Comparison of ENCODE assay signal across 28 cellular contexts in the genomic region with DNA sequence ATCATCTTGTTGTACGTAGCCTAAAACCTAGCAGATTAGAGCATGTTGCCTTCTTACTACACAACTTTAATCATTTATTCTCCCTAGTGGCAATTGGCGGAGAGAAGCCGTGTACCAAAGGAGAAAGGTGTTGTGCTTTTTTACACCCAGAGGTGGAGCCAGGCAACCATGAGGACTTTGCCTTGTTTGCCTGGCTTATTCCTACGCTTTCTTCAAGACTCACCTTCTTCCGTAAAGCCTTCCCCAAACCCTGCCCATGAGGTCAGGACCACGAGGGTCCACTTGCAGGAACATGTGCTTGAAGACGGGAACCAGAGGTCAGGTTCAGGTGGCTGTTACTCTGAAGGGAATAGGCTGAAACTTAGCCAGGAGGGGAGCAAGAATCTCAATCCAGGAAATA.
DNase-seq lines count a peak whose midpoint lies in the region; ATAC-seq, FAIRE-seq and TF ChIP-seq lines count a peak whose summit lies in the region.
"Had no signal": no experiment of that assay in that cellular context is flagged by ENCODE, and none has a peak within 500 bp of the region (broad histone marks: within the 10 kb centered on the region; RNA-seq: fewer than 3 reads in every experiment).

No MANE protein-coding gene starts in this region.

- no peaks in the 10 kb centered on the region for H3K79me2 ChIP-seq in H1 (ENCODE audit: control insufficient read depth in 1 of 2, insufficient read depth in 2 of 2, low read length in 2 of 2)

- H4K5ac ChIP-seq in H1 (ENCODE audit: insufficient read length, low read depth, low read length), result no peak overlapping the region

- intact Hi-C loops in Right ventricle myocardium inferior (cut with DNase I), result no loop called here
- intact Hi-C loops in natural killer cell (cut with micrococcal nuclease), result no loop called here
- intact Hi-C loops in spleen (cut with DNase I; ENCODE audit: low total_unique reads), result no loop called here

- POLR2A ChIA-PET in H1 (lab: Charles Lee; ENCODE audit: partially characterized antibody), result no interaction called here

- H4K8ac ChIP-seq in H1 (ENCODE audit: extremely low read depth, insufficient read depth, low read length), result no peak overlapping the region

- no peaks in the 10 kb centered on the region for H4K20me1 ChIP-seq in H1 (replicated peaks in 1 of 2; ENCODE audit: control insufficient read depth in 1 of 2, insufficient read depth in 2 of 2, low read length in 2 of 2)
- H4K20me1 ChIP-seq: BLaER1 treated with 17β-estradiol and CSF1 and Interleukin-3, amounts not matched to agents 10 nM and 100 nM had no signal

- CTCF ChIA-PET in H1 (lab: Charles Lee; ENCODE audit: partially characterized antibody), result interaction anchor here (0.8 to 1.5 kb wide), 4 partner anchors 14 to 332 kb away, joined by 3 to 4 read pairs (median 3); no protein-coding TSS in a partner anchor

- no peak overlapping the region for H3K14ac ChIP-seq in H1 (ENCODE audit: insufficient read length)

- in situ Hi-C loops in KBM-7 (cut with MboI; ENCODE audit: low pct_unique_long_range_greater_than_20kb, low sequenced_read_pairs), result no loop called here

- no peak overlapping the region for H2BK120ac ChIP-seq in H1 (replicated peaks; ENCODE audit: low read depth, low read length)

- no peak overlapping the region for H3K56ac ChIP-seq in H1 (replicated peaks; ENCODE audit: insufficient read length, low read depth, low read length)

- peaks cover 7% of the 10 kb centered on the region for H3K36me3 Mint-ChIP-seq in natural killer cell

- H3K4me3 ChIP-seq in H1 (ENCODE audit: extremely low read depth in 1 of 4, insufficient read depth in 2 of 4, low read depth in 3 of 4, low read length in 4 of 4), result no peak overlapping the region
- no peak overlapping the region for H3K4me3 ChIP-seq in spleen
- H3K4me3 ChIP-seq: BLaER1 treated with 17β-estradiol and CSF1 and Interleukin-3, amounts not matched to agents 10 nM and 100 nM; HAP-1 had no signal

- no peak overlapping the region for H3K23ac ChIP-seq in H1 (ENCODE audit: insufficient read length)

- H2BK5ac ChIP-seq in H1 (ENCODE audit: low read depth, low read length), result no peak overlapping the region

- no peak overlapping the region for H3K27ac ChIP-seq in H1 (ENCODE audit: low read depth, low read length)
- H3K27ac ChIP-seq in spleen, result no peak overlapping the region
- H3K27ac ChIP-seq: BLaER1 treated with 17β-estradiol and CSF1 and Interleukin-3, amounts not matched to agents 10 nM and 100 nM had no signal

- 92% methylated on average over 7 of the region's 7 CpGs; no CpG with 5 or more reads in 1 of the 2 experiments for WGBS in H1 (ENCODE audit: extremely low coverage in 1 of 2, insufficient coverage in 1 of 2, insufficient read length in 1 of 2, insufficient replicate concordance in 2 of 2, low coverage in 1 of 2, low lambda C conversion rate in 2 of 2, missing lambda C conversion rate in 1 of 2), 2 experiments
- 86 to 92% (median 91%) methylated on average over 7 of the region's 7 CpGs for WGBS in spleen, 5 donors

- H3K27me3 ChIP-seq in H1 (replicated peaks in 1 of 4; ENCODE audit: control insufficient read depth in 3 of 4, extremely low read depth in 1 of 4, insufficient read depth in 3 of 4, low read length in 3 of 4) (no peaks in the 10 kb centered on the region), spleen (replicated peaks in 1 of 7) (no peaks in the 10 kb centered on the region)
- H3K27me3 ChIP-seq: BLaER1 treated with 17β-estradiol and CSF1 and Interleukin-3, amounts not matched to agents 10 nM and 100 nM had no signal

- H3K4me1 ChIP-seq in H1 (replicated peaks in 1 of 4; ENCODE audit: control insufficient read depth in 3 of 4, insufficient read depth in 4 of 4, low read length in 3 of 4) (no peaks in the 10 kb centered on the region), spleen (peaks cover 0 to 5% (median 0%) of the 10 kb centered on the region in 6 donors)
- H3K4me1 ChIP-seq: Caco-2, HAP-1 had no signal

- DNase-seq in ELF-1 (ENCODE audit: low read depth, low spot score) (peak; percentile 21), HT-29 (ENCODE audit: low spot score) (peak; percentile 2), H1 (ENCODE audit: low read depth in 1 of 2, low spot score in 2 of 2) (no peak), iPS-NIHi7 (ENCODE audit: extremely low spot score) (peak; percentile 33), Right ventricle myocardium inferior (ENCODE audit: missing footprints) (no peak), KBM-7 (no peak), natural killer cell (no peak), spleen (no peak)
- DNase-seq: CD4-positive, alpha-beta memory T cell; DMS 273 treated with DMSO at 0.1 percent for 48 hours; DMS79; EL; GF-D8; Kasumi-1; NCI-H1105; NCI-H1436 treated with DMSO at 0.1 percent for 48 hours; NCI-H2029; NCI-H446; NCI-H524 treated with DMSO at 0.1 percent for 48 hours; NCI-H774; SK-N-SH; SW 1271 had no signal

- H2BK12ac ChIP-seq in H1 (ENCODE audit: low read depth, low read length), result no peak overlapping the region

- H3K36me3 ChIP-seq in H1 (ENCODE audit: control insufficient read depth in 2 of 4, insufficient read depth in 4 of 4, low read length in 3 of 4) (no peaks in the 10 kb centered on the region), spleen (no peaks in the 10 kb centered on the region)
- H3K36me3 ChIP-seq: BLaER1 treated with 17β-estradiol and CSF1 and Interleukin-3, amounts not matched to agents 10 nM and 100 nM; HAP-1 had no signal

- no peaks in the 10 kb centered on the region for H3K4me1 Mint-ChIP-seq in natural killer cell
- H3K4me1 Mint-ChIP-seq: CD4-positive, alpha-beta memory T cell had no signal

- H2AFZ ChIP-seq in H1 (ENCODE audit: low read length), result no peak overlapping the region

- H3K9me3 ChIP-seq in H1 (ENCODE audit: insufficient read depth in 2 of 2, low read depth in 1 of 2, low read length in 1 of 2) (no peaks in the 10 kb centered on the region), spleen (peaks cover 0 to 12% (median 4%) of the 10 kb centered on the region in 8 donors)
- H3K9me3 ChIP-seq: Caco-2, HAP-1, SK-N-SH had no signal

- H3K79me1 ChIP-seq in H1 (ENCODE audit: low read depth, low read length), result no peaks in the 10 kb centered on the region

- H3K4me3 Mint-ChIP-seq in natural killer cell, result no peak overlapping the region
- H3K4me3 Mint-ChIP-seq: CD4-positive, alpha-beta memory T cell had no signal

- peak; percentile 66 for FAIRE-seq in H1 (lab: Jason Lieb, UNC)
- FAIRE-seq: A204.1, GM12892, RCC 7860 had no signal

- no peak for TF ChIP-seq POLR2A in H1 (IDR thresholded peaks at IDR 0.05; ENCODE audit: control extremely low read depth in 1 of 2, low read depth in 2 of 2, low read length in 2 of 2)
- TF ChIP-seq POLR2A in spleen (IDR thresholded peaks at IDR 0.05), result no peak

- no peak overlapping the region for H2BK20ac ChIP-seq in H1 (ENCODE audit: low read length)

- H3K27me3 Mint-ChIP-seq in natural killer cell (ENCODE audit: low read depth in 2 of 2), result no peaks in the 10 kb centered on the region
- H3K27me3 Mint-ChIP-seq: CD4-positive, alpha-beta memory T cell had no signal

- peak; percentile 70 to 75 for TF ChIP-seq RAD21 in H1 (IDR thresholded peaks at IDR 0.05 in 1 of 2, conservative IDR thresholded peaks at IDR 0.05 in 1 of 2; ENCODE audit: low read depth in 2 of 2, low read length in 2 of 2)

- no peak for TF ChIP-seq EP300 in H1 (IDR thresholded peaks at IDR 0.05; ENCODE audit: borderline replicate concordance in 1 of 2, low read depth in 2 of 2, low read length in 2 of 2)

- H3K4ac ChIP-seq in H1 (replicated peaks; ENCODE audit: insufficient read length, low read depth, low read length), result no peak overlapping the region

- H3K9me3 Mint-ChIP-seq in natural killer cell, result peaks cover 18% of the 10 kb centered on the region in 2 donors

- no peak overlapping the region for H3K27ac Mint-ChIP-seq in natural killer cell
- H3K27ac Mint-ChIP-seq: CD4-positive, alpha-beta memory T cell had no signal

- no peak overlapping the region for H4K91ac ChIP-seq in H1 (replicated peaks; ENCODE audit: insufficient read length, low read length)

- no peak overlapping the region for H3K9ac ChIP-seq in H1 (replicated peaks in 1 of 4; ENCODE audit: extremely low read depth in 1 of 4, low read depth in 3 of 4, low read length in 3 of 4)
- H3K9ac ChIP-seq: BLaER1 treated with 17β-estradiol and CSF1 and Interleukin-3, amounts not matched to agents 10 nM and 100 nM; SK-N-SH had no signal

- ATAC-seq in Right ventricle myocardium inferior (no peak), natural killer cell (no peak)

- H3K23me2 ChIP-seq in H1 (ENCODE audit: low read depth, low read length), result no peaks in the 10 kb centered on the region

- no peak overlapping the region for H2AK5ac ChIP-seq in H1 (ENCODE audit: low read depth, low read length)

- peak; percentile 5 to 61 (median 59) for TF ChIP-seq CTCF in H1 (IDR thresholded peaks at IDR 0.05; ENCODE audit: control extremely low read depth in 1 of 3, insufficient read depth in 1 of 3, low read depth in 1 of 3, low read length in 3 of 3)
- TF ChIP-seq CTCF in natural killer cell (IDR thresholded peaks at IDR 0.05), result no peak
- TF ChIP-seq CTCF in spleen (IDR thresholded peaks at IDR 0.05 in 8 of 11, conservative IDR thresholded peaks at IDR 0.05 in 3 of 11), result no peak

- no peak overlapping the region for H3K18ac ChIP-seq in H1 (ENCODE audit: extremely low read depth, low read length)

- no peak overlapping the region for H2BK15ac ChIP-seq in H1 (ENCODE audit: low read length)

- no peak overlapping the region for H3K4me2 ChIP-seq in H1 (ENCODE audit: insufficient read depth in 1 of 2, low read depth in 2 of 2, low read length in 2 of 2)
- H3K4me2 ChIP-seq: BLaER1 treated with 17β-estradiol and CSF1 and Interleukin-3, amounts not matched to agents 10 nM and 100 nM; SK-N-SH had no signal

TF ChIP-seq in H1, 55 proteins besides CTCF, POLR2A, EP300 and RAD21:
- TF ChIP-seq ZNF274 (IDR thresholded peaks at IDR 0.05; ENCODE audit: borderline replicate concordance, extremely low read depth, low read length), result no peak
- no peak for TF ChIP-seq ASH2L (IDR thresholded peaks at IDR 0.05; ENCODE audit: low read length)
- TF ChIP-seq MAX (IDR thresholded peaks at IDR 0.05), result peak; percentile 60; the same call in 1 of the 2 replicates
- no peak for TF ChIP-seq MAFK (IDR thresholded peaks at IDR 0.05; ENCODE audit: low read depth, low read length)
- TF ChIP-seq E2F6 (IDR thresholded peaks at IDR 0.05), result 0 out of 2 replicates have a peak, but pooled peaks have one; percentile 23

Comparison
In these comparisons a context has a peak if more than half of its experiments do, and no peak if none do; other contexts are left out.
1. DNase-seq: peak in ELF-1 (single experiment), HT-29 (single experiment) and iPS-NIHi7 (single experiment); none in H1 (0 of 2), Right ventricle myocardium inferior (single experiment), KBM-7 (single experiment), natural killer cell (single experiment) and spleen (single experiment).
2. CTCF ChIP-seq: peak in H1 (3 of 3); none in natural killer cell (single experiment) and spleen (0 of 11).